ENCODE assay signal across 16 cellular contexts in the genomic region with DNA sequence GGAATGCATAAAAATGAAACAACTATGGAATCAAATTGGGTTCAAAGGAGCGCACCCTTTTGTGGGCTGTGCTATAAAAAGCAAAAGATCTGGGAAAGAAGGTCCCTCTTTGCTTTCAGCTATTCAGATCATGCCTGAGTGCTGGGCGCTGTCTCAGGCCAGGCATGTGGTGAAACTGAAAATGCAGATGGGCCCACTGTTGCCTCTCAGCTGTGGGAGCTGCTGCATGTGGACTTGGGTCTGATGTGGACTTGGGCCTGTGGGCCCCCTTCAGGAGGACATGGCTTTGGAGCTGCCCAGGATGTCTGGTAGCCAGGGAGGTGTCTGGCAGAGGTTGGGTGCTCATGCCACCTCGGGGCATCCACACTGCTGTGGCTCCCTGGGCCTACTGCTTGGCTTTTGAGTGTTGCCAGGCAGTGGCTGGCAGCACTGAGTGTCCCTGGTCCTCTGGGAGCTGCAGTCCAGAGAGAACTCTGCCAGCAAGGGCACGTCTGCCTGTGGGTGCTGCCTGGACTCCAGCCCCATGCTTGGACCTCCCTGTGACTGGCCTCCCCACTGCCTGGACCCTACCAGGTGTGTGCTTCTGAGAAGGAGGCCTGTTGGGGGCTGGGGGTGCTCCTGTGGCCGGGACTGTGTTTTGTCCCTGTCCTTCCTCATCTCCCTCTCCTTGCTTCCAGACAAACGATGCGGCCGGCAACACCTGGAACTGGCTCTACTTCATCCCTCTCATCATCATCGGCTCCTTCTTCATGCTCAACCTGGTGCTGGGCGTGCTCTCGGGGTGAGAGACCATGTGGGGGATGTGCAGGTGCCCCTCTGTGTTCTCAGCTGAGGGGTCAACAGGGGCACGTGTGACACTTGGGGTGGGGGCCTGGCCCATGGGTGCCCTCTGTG.
DNase-seq lines count a peak whose midpoint lies in the region; ATAC-seq and TF ChIP-seq lines count a peak whose summit lies in the region.
"Had no signal": no experiment of that assay in that cellular context is flagged by ENCODE, and none has a peak within 500 bp of the region (broad histone marks: within the 10 kb centered on the region; RNA-seq: fewer than 3 reads in every experiment).

No MANE protein-coding gene starts in this region.

- DNase-seq in SK-N-SH (peak; percentile 8), GM03348 (ENCODE audit: low spot score) (peak; percentile 2), esophagus muscularis mucosa (ENCODE audit: extremely low spot score) (peak; percentile 90), testis (peak; percentile 5), COLO829 (ENCODE audit: low spot score) (no peak), NCI-H2081 treated with DMSO at 0.1 percent for 48 hours (lab: John Stamatoyannopoulos, UW) (no peak)
- DNase-seq: AML-193; CD4-positive, alpha-beta T cell; DMS153; DMS79; GDM1 had no signal

- intact Hi-C loops in esophagus muscularis mucosa (cut with DNase I), result no loop called here
- intact Hi-C loops in testis (cut with DNase I; ENCODE audit: low total_unique reads), result no loop called here

- CTCF ChIA-PET in SK-N-SH (lab: Yijun Ruan, JAX), result no interaction called here

- H3K27ac ChIP-seq in SK-N-SH (ENCODE audit: low read depth in 2 of 2, low read length in 1 of 2) (no peak overlapping the region), esophagus muscularis mucosa (replicated peaks in 1 of 4) (no peak overlapping the region), testis (no peak overlapping the region)
- H3K27ac ChIP-seq: 22Rv1, A549, C4-2B had no signal

- TF ChIP-seq EP300 in SK-N-SH (IDR thresholded peaks at IDR 0.05; ENCODE audit: borderline replicate concordance in 1 of 2, low read depth in 1 of 2, low read length in 1 of 2) (no peak), esophagus muscularis mucosa (IDR thresholded peaks at IDR 0.05) (no peak)

- POLR2A ChIA-PET in SK-N-SH (lab: Yijun Ruan, JAX), result no interaction called here

- H3K9ac ChIP-seq in SK-N-SH, result no peak overlapping the region

- H3K4me1 ChIP-seq in SK-N-SH (ENCODE audit: control insufficient read depth in 1 of 2, insufficient read depth in 2 of 2, low read depth in 1 of 2, low read length in 1 of 2) (no peaks in the 10 kb centered on the region; a peak in 1 of 4 replicates), esophagus muscularis mucosa (no peaks in the 10 kb centered on the region), testis (no peaks in the 10 kb centered on the region)
- H3K4me1 ChIP-seq: A549 had no signal

- H3K79me2 ChIP-seq in SK-N-SH (ENCODE audit: insufficient read depth), result no peaks in the 10 kb centered on the region

- H3K9me3 ChIP-seq in SK-N-SH (no peaks in the 10 kb centered on the region), esophagus muscularis mucosa (no peaks in the 10 kb centered on the region), testis (no peaks in the 10 kb centered on the region)

- no peak for TF ChIP-seq RAD21 in SK-N-SH (IDR thresholded peaks at IDR 0.05; ENCODE audit: low read length)

- H4K20me1 ChIP-seq in SK-N-SH (ENCODE audit: insufficient read depth), result no peaks in the 10 kb centered on the region

- H3K9me2 ChIP-seq in SK-N-SH, result no peaks in the 10 kb centered on the region

- no peaks in the 10 kb centered on the region for H3K36me3 ChIP-seq in SK-N-SH (replicated peaks in 1 of 2; ENCODE audit: control insufficient read depth in 1 of 2, insufficient read depth in 2 of 2, low read length in 1 of 2)
- H3K36me3 ChIP-seq in esophagus muscularis mucosa, result no peaks in the 10 kb centered on the region
- no peaks in the 10 kb centered on the region for H3K36me3 ChIP-seq in testis (ENCODE audit: low read depth, missing control alignments)

- H3K4me2 ChIP-seq in SK-N-SH, result no peak overlapping the region
- H3K4me2 ChIP-seq: A549 had no signal

- no peak for ATAC-seq in SK-N-SH treated with all-trans-retinoic acid at 6 μM for 48 hours
- ATAC-seq: A549, HepG2 had no signal

- H2AFZ ChIP-seq in SK-N-SH (ENCODE audit: low read depth), result no peak overlapping the region

- H3K27me3 ChIP-seq in SK-N-SH (ENCODE audit: insufficient read depth) (no peaks in the 10 kb centered on the region), esophagus muscularis mucosa (peaks cover 0 to 21% (median 0%) of the 10 kb centered on the region in 4 donors), testis (no peaks in the 10 kb centered on the region)

- H3F3A ChIP-seq in SK-N-SH (replicated peaks; ENCODE audit: insufficient read depth), result no peaks in the 10 kb centered on the region

- 54% methylated on average over 10 of the region's 12 CpGs for WGBS in SK-N-SH (ENCODE audit: low lambda C conversion rate)
- 87% methylated on average over 9 of the region's 12 CpGs for WGBS in esophagus muscularis mucosa
- WGBS in testis, 2 donors, result 92 to 93% methylated on average over 7 to 12 of the region's 12 CpGs

- no peak for TF ChIP-seq POLR2A in esophagus muscularis mucosa (IDR thresholded peaks at IDR 0.05; ENCODE audit: low read depth)
- no peak for TF ChIP-seq POLR2A in testis (IDR thresholded peaks at IDR 0.05)

- TF ChIP-seq CTCF in SK-N-SH (IDR thresholded peaks at IDR 0.05), result no peak
- no peak for TF ChIP-seq CTCF in esophagus muscularis mucosa (IDR thresholded peaks at IDR 0.05)
- TF ChIP-seq CTCF in testis (IDR thresholded peaks at IDR 0.05), result no peak

- H3K4me3 ChIP-seq in SK-N-SH (ENCODE audit: low read depth in 2 of 2, low read length in 1 of 2), result no peak overlapping the region
- H3K4me3 ChIP-seq in esophagus muscularis mucosa, result no peak overlapping the region
- no peak overlapping the region for H3K4me3 ChIP-seq in testis
- H3K4me3 ChIP-seq: A549 had no signal

TF ChIP-seq in SK-N-SH, 30 proteins besides CTCF, POLR2A, EP300 and RAD21:
- TF ChIP-seq GATA2 (CRISPR knock-in tag; IDR thresholded peaks at IDR 0.05) (no peak), USF2 (IDR thresholded peaks at IDR 0.05; ENCODE audit: borderline replicate concordance, low read depth, low read length) (no peak), CHD2 (IDR thresholded peaks at IDR 0.05; ENCODE audit: low read length, partially characterized antibody) (no peak), FOXM1 (IDR thresholded peaks at IDR 0.05; ENCODE audit: low read depth) (no peak)

TF ChIP-seq in SK-N-SH treated with all-trans-retinoic acid at 6 μM for 48 hours, 23 proteins besides CTCF, POLR2A, EP300 and RAD21:
- TF ChIP-seq TOX (CRISPR knock-in tag; IDR thresholded peaks at IDR 0.05; ENCODE audit: borderline replicate concordance) (no peak), ZNF8 (CRISPR knock-in tag; IDR thresholded peaks at IDR 0.05) (no peak), TCF4 (CRISPR knock-in tag; IDR thresholded peaks at IDR 0.05; ENCODE audit: borderline replicate concordance) (no peak), ESRRG (CRISPR knock-in tag; IDR thresholded peaks at IDR 0.05) (no peak), OSR1 (CRISPR knock-in tag; IDR thresholded peaks at IDR 0.05) (no peak), PATZ1 (CRISPR knock-in tag; IDR thresholded peaks at IDR 0.05; ENCODE audit: borderline replicate concordance) (no peak), ZNF565 (CRISPR knock-in tag; conservative IDR thresholded peaks at IDR 0.05; ENCODE audit: low read depth) (no peak), RARB (CRISPR knock-in tag; IDR thresholded peaks at IDR 0.05) (no peak)
- TF ChIP-seq, protein P1, sequence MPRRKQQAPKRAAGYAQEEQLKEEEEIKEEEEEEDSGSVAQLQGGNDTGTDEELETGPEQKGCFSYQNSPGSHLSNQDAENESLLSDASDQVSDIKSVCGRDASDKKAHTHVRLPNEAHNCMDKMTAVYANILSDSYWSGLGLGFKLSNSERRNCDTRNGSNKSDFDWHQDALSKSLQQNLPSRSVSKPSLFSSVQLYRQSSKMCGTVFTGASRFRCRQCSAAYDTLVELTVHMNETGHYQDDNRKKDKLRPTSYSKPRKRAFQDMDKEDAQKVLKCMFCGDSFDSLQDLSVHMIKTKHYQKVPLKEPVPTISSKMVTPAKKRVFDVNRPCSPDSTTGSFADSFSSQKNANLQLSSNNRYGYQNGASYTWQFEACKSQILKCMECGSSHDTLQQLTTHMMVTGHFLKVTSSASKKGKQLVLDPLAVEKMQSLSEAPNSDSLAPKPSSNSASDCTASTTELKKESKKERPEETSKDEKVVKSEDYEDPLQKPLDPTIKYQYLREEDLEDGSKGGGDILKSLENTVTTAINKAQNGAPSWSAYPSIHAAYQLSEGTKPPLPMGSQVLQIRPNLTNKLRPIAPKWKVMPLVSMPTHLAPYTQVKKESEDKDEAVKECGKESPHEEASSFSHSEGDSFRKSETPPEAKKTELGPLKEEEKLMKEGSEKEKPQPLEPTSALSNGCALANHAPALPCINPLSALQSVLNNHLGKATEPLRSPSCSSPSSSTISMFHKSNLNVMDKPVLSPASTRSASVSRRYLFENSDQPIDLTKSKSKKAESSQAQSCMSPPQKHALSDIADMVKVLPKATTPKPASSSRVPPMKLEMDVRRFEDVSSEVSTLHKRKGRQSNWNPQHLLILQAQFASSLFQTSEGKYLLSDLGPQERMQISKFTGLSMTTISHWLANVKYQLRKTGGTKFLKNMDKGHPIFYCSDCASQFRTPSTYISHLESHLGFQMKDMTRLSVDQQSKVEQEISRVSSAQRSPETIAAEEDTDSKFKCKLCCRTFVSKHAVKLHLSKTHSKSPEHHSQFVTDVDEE (CRISPR knock-in tag; IDR thresholded peaks at IDR 0.05), result no peak
TF ChIP-seq in SK-N-SH treated with all-trans-retinoic acid at 6 μM for 48 hours: peak in this region for 0.

Comparison
In these comparisons a context has a peak if more than half of its experiments do, and no peak if none do; other contexts are left out.
1. DNase-seq: peak in SK-N-SH (single experiment), GM03348 (single experiment), esophagus muscularis mucosa (single experiment) and testis (single experiment); none in COLO829 (single experiment) and NCI-H2081 treated with DMSO at 0.1 percent for 48 hours (single experiment).